ENCODE assay signal across 1 cellular context in genomic region chr2:215423928-215424540, GRCh38.
TF ChIP-seq lines count a peak whose summit lies in the region.

No MANE protein-coding gene starts in this region.

TF ChIP-seq in SK-N-SH, 30 proteins besides CTCF, POLR2A, EP300 and RAD21:
- TF ChIP-seq ELF1 (IDR thresholded peaks at IDR 0.05) (no peak), RFX5 (IDR thresholded peaks at IDR 0.05; ENCODE audit: low read length) (no peak), RCOR1 (IDR thresholded peaks at IDR 0.05; ENCODE audit: low read length) (no peak), GABPA (IDR thresholded peaks at IDR 0.05; ENCODE audit: low read depth) (no peak)
- TF ChIP-seq, protein P1, sequence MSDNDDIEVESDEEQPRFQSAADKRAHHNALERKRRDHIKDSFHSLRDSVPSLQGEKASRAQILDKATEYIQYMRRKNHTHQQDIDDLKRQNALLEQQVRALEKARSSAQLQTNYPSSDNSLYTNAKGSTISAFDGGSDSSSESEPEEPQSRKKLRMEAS (IDR thresholded peaks at IDR 0.05; ENCODE audit: low read depth) = no peak
- TF ChIP-seq, protein P2, sequence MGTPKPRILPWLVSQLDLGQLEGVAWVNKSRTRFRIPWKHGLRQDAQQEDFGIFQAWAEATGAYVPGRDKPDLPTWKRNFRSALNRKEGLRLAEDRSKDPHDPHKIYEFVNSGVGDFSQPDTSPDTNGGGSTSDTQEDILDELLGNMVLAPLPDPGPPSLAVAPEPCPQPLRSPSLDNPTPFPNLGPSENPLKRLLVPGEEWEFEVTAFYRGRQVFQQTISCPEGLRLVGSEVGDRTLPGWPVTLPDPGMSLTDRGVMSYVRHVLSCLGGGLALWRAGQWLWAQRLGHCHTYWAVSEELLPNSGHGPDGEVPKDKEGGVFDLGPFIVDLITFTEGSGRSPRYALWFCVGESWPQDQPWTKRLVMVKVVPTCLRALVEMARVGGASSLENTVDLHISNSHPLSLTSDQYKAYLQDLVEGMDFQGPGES (IDR thresholded peaks at IDR 0.05; ENCODE audit: low read depth, low read length) = no peak
